ENCODE assay signal across 1 cellular context in genomic region chr9:130885422-130886375, GRCh38.
TF ChIP-seq lines count a peak whose summit lies in the region.

No MANE protein-coding gene starts in this region.

TF ChIP-seq in HCT116, 20 proteins besides CTCF, POLR2A, EP300 and RAD21 (continued from another document):
- TF ChIP-seq ZBTB33 (IDR thresholded peaks at IDR 0.05; ENCODE audit: extremely low read depth, insufficient replicate concordance, low read length): no peak
